ENCODE assay signal across 19 cellular contexts in the genomic region with DNA sequence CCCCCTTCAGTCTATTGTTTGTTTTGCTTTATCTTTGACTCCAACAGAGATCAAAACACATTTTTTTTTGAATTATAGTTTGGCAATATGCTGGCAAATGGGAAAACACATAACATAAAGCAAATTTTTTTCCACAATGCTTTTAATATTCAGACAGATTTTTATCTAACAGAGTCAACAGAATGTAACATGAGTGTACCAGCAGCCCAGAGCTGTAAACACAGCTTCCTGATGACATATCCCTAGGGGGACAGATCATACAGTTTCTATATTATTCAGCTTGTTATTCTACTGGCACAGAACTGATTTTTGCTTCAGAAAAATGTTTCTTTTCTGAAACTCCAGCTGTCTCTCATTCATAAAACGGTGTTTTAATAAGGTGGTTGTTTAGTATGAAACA.
"Had no signal": no experiment of that assay in that cellular context is flagged by ENCODE, and none has a peak within 500 bp of the region (broad histone marks: within the 10 kb centered on the region; RNA-seq: fewer than 3 reads in every experiment).

No MANE protein-coding gene starts in this region.

- H3K9me3 ChIP-seq: breast epithelium, esophagus squamous epithelium, pancreas had no signal

- H3K27ac ChIP-seq: breast epithelium, esophagus squamous epithelium, pancreas had no signal

- H3K4me3 ChIP-seq: breast epithelium, esophagus squamous epithelium, pancreas had no signal

- H3K36me3 Mint-ChIP-seq: stimulated activated effector memory CD8-positive, alpha-beta T cell treated with anti-CD3 and anti-CD28 coated beads, Interleukin-12 subunit alpha, Interleukin-12 subunit beta, amount 100 ng/mL, for 72 hours had no signal

- H3K9me3 Mint-ChIP-seq: activated naive CD4-positive, alpha-beta T cell treated with anti-CD3 and anti-CD28 coated beads for 36 hours; activated T-helper 17 cell treated with anti-CD3 and anti-CD28 coated beads, Interleukin-2, amount 50 U/mL, for 72 hours; neural crest cell; stimulated activated effector memory CD8-positive, alpha-beta T cell treated with anti-CD3 and anti-CD28 coated beads, Interleukin-12 subunit alpha, Interleukin-12 subunit beta, amount 100 ng/mL, for 72 hours had no signal

- H3K4me1 Mint-ChIP-seq: activated naive CD8-positive, alpha-beta T cell treated with anti-CD3 and anti-CD28 coated beads, Interleukin-2, amount 50 U/mL, for 24 hours; activated T-helper 17 cell treated with anti-CD3 and anti-CD28 coated beads, Interleukin-2, amount 50 U/mL, for 72 hours; stimulated activated effector memory CD8-positive, alpha-beta T cell treated with anti-CD3 and anti-CD28 coated beads, Interleukin-12 subunit alpha, Interleukin-12 subunit beta, amount 100 ng/mL, for 72 hours had no signal

- FAIRE-seq: endothelial cell of umbilical vein, keratinocyte, pancreas had no signal

- H3K4me1 ChIP-seq: breast epithelium, pancreas had no signal

- DNase-seq: activated CD4-positive, alpha-beta T cell treated with anti-CD3 and anti-CD28 coated beads, Interleukin-2, amount 50 U/mL, for 48 hours; activated CD4-positive, CD25-positive, alpha-beta regulatory T cell treated with anti-CD3 and anti-CD28 coated beads, Interleukin-2, amount 50 U/mL, for 72 hours; activated naive CD4-positive, alpha-beta T cell treated with anti-CD3 and anti-CD28 coated beads for 36 hours; activated naive CD8-positive, alpha-beta T cell treated with anti-CD3 and anti-CD28 coated beads, Interleukin-2, amount 50 U/mL, for 24 hours; aorta; cerebellar nuclear complex; effector CD8-positive, alpha-beta T cell; esophagus squamous epithelium; hippocampal formation; pancreas; stimulated activated CD4-positive, alpha-beta T cell treated with anti-CD3 and anti-CD28 coated beads, Interleukin-12 subunit alpha, Interleukin-12 subunit beta, amount 100 ng/mL, for 4 hours; stimulated activated CD4-positive, alpha-beta T cell treated with anti-CD3 and anti-CD28 coated beads, Interleukin-2, amount 100 ng/mL, for 24 hours had no signal

- ATAC-seq: activated naive CD8-positive, alpha-beta T cell treated with anti-CD3 and anti-CD28 coated beads, Interleukin-2, amount 50 U/mL, for 24 hours; activated T-helper 17 cell treated with anti-CD3 and anti-CD28 coated beads, Interleukin-2, amount 50 U/mL, for 72 hours; left lobe of liver; pancreas; stimulated activated effector memory CD8-positive, alpha-beta T cell treated with anti-CD3 and anti-CD28 coated beads, Interleukin-12 subunit alpha, Interleukin-12 subunit beta, amount 100 ng/mL, for 72 hours had no signal

- H3K4me3 Mint-ChIP-seq: activated naive CD4-positive, alpha-beta T cell treated with anti-CD3 and anti-CD28 coated beads for 36 hours; activated naive CD8-positive, alpha-beta T cell treated with anti-CD3 and anti-CD28 coated beads, Interleukin-2, amount 50 U/mL, for 24 hours; activated T-helper 17 cell treated with anti-CD3 and anti-CD28 coated beads, Interleukin-2, amount 50 U/mL, for 72 hours; neural crest cell; stimulated activated effector memory CD8-positive, alpha-beta T cell treated with anti-CD3 and anti-CD28 coated beads, Interleukin-12 subunit alpha, Interleukin-12 subunit beta, amount 100 ng/mL, for 72 hours had no signal

- H3K36me3 ChIP-seq: breast epithelium, esophagus squamous epithelium, pancreas had no signal

- H3K27ac Mint-ChIP-seq: activated naive CD4-positive, alpha-beta T cell treated with anti-CD3 and anti-CD28 coated beads for 36 hours; activated naive CD8-positive, alpha-beta T cell treated with anti-CD3 and anti-CD28 coated beads, Interleukin-2, amount 50 U/mL, for 24 hours; activated T-helper 17 cell treated with anti-CD3 and anti-CD28 coated beads, Interleukin-2, amount 50 U/mL, for 72 hours; stimulated activated effector memory CD8-positive, alpha-beta T cell treated with anti-CD3 and anti-CD28 coated beads, Interleukin-12 subunit alpha, Interleukin-12 subunit beta, amount 100 ng/mL, for 72 hours had no signal
